In the genomic region with DNA sequence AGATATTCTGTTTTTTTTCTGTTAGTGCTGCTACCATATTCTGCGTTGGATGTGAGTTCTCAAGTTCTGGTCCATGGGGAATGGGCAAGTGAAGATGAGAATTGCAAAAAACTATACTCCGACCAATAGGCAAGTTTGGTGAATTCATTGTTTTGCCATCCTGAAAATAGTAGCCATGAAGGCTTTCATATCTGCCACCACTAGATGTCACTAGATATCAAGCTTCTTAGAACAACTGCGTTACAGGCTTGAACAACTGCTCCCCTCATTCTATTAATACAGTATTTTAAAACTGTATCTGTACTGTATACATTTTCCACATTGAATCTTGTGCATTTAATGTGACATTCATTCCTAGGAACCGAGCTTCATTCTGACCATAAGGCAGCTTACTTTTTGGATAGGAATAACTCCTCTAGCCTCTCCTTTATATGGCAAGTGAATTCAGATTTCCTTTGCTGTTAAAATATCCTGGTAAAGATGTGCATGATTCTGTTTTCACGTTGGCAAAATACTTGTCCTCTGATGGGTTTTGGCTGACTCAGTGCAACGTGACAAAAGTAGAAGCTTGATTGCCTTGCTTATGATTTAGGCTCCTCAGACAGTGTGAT, we compare ENCODE assay signal across 8 cellular contexts.
A peak's percentile ranks its signal among the peaks of the same experiment; 100 is the strongest.
DNase-seq lines count a peak whose midpoint lies in the region; ATAC-seq, FAIRE-seq and TF ChIP-seq lines count a peak whose summit lies in the region.

No MANE protein-coding gene starts in this region.

- no peak overlapping the region for H2AFZ ChIP-seq in keratinocyte (ENCODE audit: control insufficient read depth, low read length)

- H3K4me1 ChIP-seq in breast epithelium (no peaks in the 10 kb centered on the region), keratinocyte (ENCODE audit: control insufficient read depth, extremely low read depth, insufficient read depth, low read length) (no peaks in the 10 kb centered on the region), testis (no peaks in the 10 kb centered on the region)

- ATAC-seq in HG03095 (IDR thresholded peaks at IDR 0.05; ENCODE audit: unreplicated experiment): no peak

- H3K4me3 ChIP-seq in breast epithelium (no peak overlapping the region), keratinocyte (ENCODE audit: control insufficient read depth in 2 of 3, extremely low read depth in 1 of 3, insufficient read depth in 2 of 3, low read depth in 1 of 3, low read length in 3 of 3) (no peak overlapping the region), testis (no peak overlapping the region)

- peak in 2 of 3 donors; percentile 59 to 60 for TF ChIP-seq CTCF in breast epithelium (IDR thresholded peaks at IDR 0.05)
- TF ChIP-seq CTCF in keratinocyte (optimal IDR thresholded peaks at IDR 0.05 in 1 of 3, IDR thresholded peaks at IDR 0.05 in 1 of 3, conservative IDR thresholded peaks at IDR 0.05 in 1 of 3; ENCODE audit: extremely low read depth in 1 of 3, insufficient read depth in 2 of 3, low read length in 3 of 3): peak; percentile 32 to 74 (median 66)
- TF ChIP-seq CTCF in testis (IDR thresholded peaks at IDR 0.05): peak; percentile 75 to 82 (median 82)

- H3K9ac ChIP-seq in keratinocyte (ENCODE audit: control insufficient read depth, extremely low read depth, insufficient read depth, low read length): no peak overlapping the region

- DNase-seq in Caki2 (ENCODE audit: low read depth): peak; percentile 23
- peak; percentile 31 for DNase-seq in GM19238 (ENCODE audit: insufficient read length, low spot score)
- DNase-seq in HT1080 (ENCODE audit: low read depth): peak; percentile 53
- DNase-seq in NOMO-1 treated with DMSO at 0.1 percent for 48 hours (lab: John Stamatoyannopoulos, UW; ENCODE audit: unreplicated experiment): peak; percentile 62
- DNase-seq in breast epithelium (ENCODE audit: low spot score in 2 of 2): no peak
- no peak for DNase-seq in keratinocyte (ENCODE audit: low read depth, low spot score)
- DNase-seq in testis: no peak

- 22 to 23% methylated on average over 6 of the region's 6 CpGs for WGBS in testis, 2 donors

- dilution Hi-C loops in keratinocyte (cut with MboI; ENCODE audit: extremely low pct_ligation_motif_present, low sequenced_read_pairs): loop anchor here (25.0 kb wide), 2 partner anchors 180 to 480 kb away; no protein-coding TSS in a partner anchor

- H3K36me3 ChIP-seq in breast epithelium (no peaks in the 10 kb centered on the region), keratinocyte (ENCODE audit: control insufficient read depth in 2 of 2, extremely low read depth in 1 of 2, insufficient read depth in 2 of 2, low read length in 2 of 2) (no peaks in the 10 kb centered on the region), testis (ENCODE audit: low read depth, missing control alignments) (no peaks in the 10 kb centered on the region)

- H3K27me3 ChIP-seq in breast epithelium (no peaks in the 10 kb centered on the region), keratinocyte (ENCODE audit: control insufficient read depth, extremely low read depth, insufficient read depth, low read length) (peaks cover 8% of the 10 kb centered on the region), testis (no peaks in the 10 kb centered on the region)

- H3K4me2 ChIP-seq in keratinocyte (ENCODE audit: control insufficient read depth, extremely low read depth, insufficient read depth, low read depth, low read length): no peak overlapping the region

- intact Hi-C loops in breast epithelium (cut with DNase I; ENCODE audit: low total_unique reads): no loop called here
- intact Hi-C loops in testis (cut with DNase I; ENCODE audit: low total_unique reads): loop anchor here (10.0 kb wide), 1 partner anchor 447 kb away; no protein-coding TSS in a partner anchor

- H3K9me3 ChIP-seq in breast epithelium: no peaks in the 10 kb centered on the region
- no peaks in the 10 kb centered on the region for H3K9me3 ChIP-seq in keratinocyte (ENCODE audit: control insufficient read depth, low read depth, low read length)
- no peaks in the 10 kb centered on the region for H3K9me3 ChIP-seq in testis

- H4K20me1 ChIP-seq in keratinocyte (ENCODE audit: control insufficient read depth, extremely low read depth, insufficient read depth, low read length): no peaks in the 10 kb centered on the region

- H3K79me2 ChIP-seq in keratinocyte (ENCODE audit: control insufficient read depth, insufficient read depth, low read length): no peaks in the 10 kb centered on the region

- FAIRE-seq in keratinocyte (lab: Jason Lieb, UNC): peak; percentile 90

- H3K9me1 ChIP-seq in keratinocyte (ENCODE audit: control insufficient read depth, extremely low read depth, insufficient read depth, low read length): no peaks in the 10 kb centered on the region

- in situ Hi-C loops in Caki2 (cut with HindIII; ENCODE audit: low pct_unique_long_range_greater_than_20kb, low sequenced_read_pairs): no loop called here

- TF ChIP-seq POLR2A in breast epithelium (IDR thresholded peaks at IDR 0.05) (no peak), testis (IDR thresholded peaks at IDR 0.05) (no peak)

- H3K27ac ChIP-seq in breast epithelium (no peak overlapping the region), keratinocyte (ENCODE audit: control insufficient read depth, insufficient read depth, low read length) (no peak overlapping the region), testis (no peak overlapping the region)

Comparison
In these comparisons a context has a peak if more than half of its experiments do, and no peak if none do; other contexts are left out.
1. DNase-seq: peak in Caki2 (single experiment), GM19238 (single experiment), HT1080 (single experiment) and NOMO-1 treated with DMSO at 0.1 percent for 48 hours (single experiment); none in breast epithelium (0 of 2), keratinocyte (single experiment) and testis (single experiment).
2. Peak in every context shown above with its lines, with median percentiles within 50 percentile points of each other: CTCF ChIP-seq.